ENCODE assay signal across 8 cellular contexts in the genomic region with DNA sequence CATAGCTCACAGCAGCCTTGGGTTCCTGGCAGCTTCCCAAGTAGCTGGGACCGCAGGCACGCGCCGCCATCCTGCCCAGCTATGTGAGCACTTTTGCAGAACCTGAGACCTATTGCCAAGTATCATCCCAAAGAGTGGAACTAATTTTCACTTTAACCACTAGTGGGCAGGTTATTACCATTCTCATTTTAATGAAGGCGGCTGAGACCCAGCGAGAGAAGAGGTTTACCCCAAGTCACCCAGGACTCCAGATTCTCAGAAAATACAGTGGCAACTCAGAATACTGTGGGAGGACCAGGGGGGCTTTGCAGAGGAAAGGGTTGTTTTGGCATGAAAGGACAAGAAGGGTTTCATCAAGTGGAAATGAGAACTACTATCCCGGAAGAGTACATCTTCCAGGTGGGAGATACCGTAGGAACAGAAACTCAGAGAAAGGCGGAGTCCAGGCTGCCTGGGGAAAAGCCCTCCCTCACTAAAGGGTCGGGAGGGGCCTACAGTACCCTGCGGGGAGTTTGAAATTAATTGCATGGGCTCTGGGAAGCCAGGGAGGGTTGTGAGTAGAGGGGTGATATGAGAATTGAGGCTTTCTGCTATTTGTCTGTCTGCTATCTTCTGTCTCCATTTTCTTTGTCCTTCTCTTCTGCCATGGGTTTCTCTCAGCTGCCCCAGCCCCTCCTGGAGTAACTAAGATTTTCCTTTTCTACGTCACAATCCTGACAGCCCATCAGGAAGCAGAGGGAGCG. TPM values are rescaled to one million over a fixed set of nuclear protein-coding genes. Genes with fewer than 3 reads are reported as not detected.
A peak's percentile ranks its signal among the peaks of the same experiment; 100 is the strongest.
DNase-seq lines count a peak whose midpoint lies in the region; ATAC-seq and TF ChIP-seq lines count a peak whose summit lies in the region.

No MANE protein-coding gene starts in this region.

- no peak overlapping the region for H2AFZ ChIP-seq in osteoblast (ENCODE audit: low read length)

- no peaks in the 10 kb centered on the region for H3K79me2 ChIP-seq in osteoblast (ENCODE audit: insufficient read depth, low read length)

- ATAC-seq in GM18861 (IDR thresholded peaks at IDR 0.05; ENCODE audit: unreplicated experiment), result no peak
- no peak for ATAC-seq in GM19452 (IDR thresholded peaks at IDR 0.05; ENCODE audit: unreplicated experiment)

- peak; percentile 80 for TF ChIP-seq CTCF in osteoblast (IDR thresholded peaks at IDR 0.05; ENCODE audit: extremely low read depth, low read depth, low read length)

- no peaks in the 10 kb centered on the region for H3K9me3 ChIP-seq in osteoblast (ENCODE audit: low read depth, low read length)

- DNase-seq in ELF-1 (ENCODE audit: low read depth, low spot score), result peak; percentile 75
- DNase-seq in NOMO-1 (lab: John Stamatoyannopoulos, UW; ENCODE audit: unreplicated experiment in 2 of 2), result peak; percentile 75 to 87
- peak; percentile 15 for DNase-seq in activated effector memory CD4-positive, alpha-beta T cell treated with Interleukin-2 at 50 U/mL for 16 hours
- peak; percentile 79 for DNase-seq in foreskin melanocyte
- peak; percentile 94 for DNase-seq in osteoblast (ENCODE audit: insufficient read length, low spot score, missing footprints)

- TF ChIP-seq RAD21 in Ishikawa (IDR thresholded peaks at IDR 0.05; ENCODE audit: low read depth), result peak; percentile 83

- H3K27ac ChIP-seq in osteoblast (ENCODE audit: low read depth, low read length), result peak overlapping the region; percentile 29

- H3K36me3 ChIP-seq in osteoblast (ENCODE audit: insufficient read depth, low read length), result peaks cover 6% of the 10 kb centered on the region

- peaks cover 5% of the 10 kb centered on the region for H4K20me1 ChIP-seq in osteoblast (ENCODE audit: insufficient read depth, low read length)

- H3K4me3 ChIP-seq in osteoblast (ENCODE audit: insufficient read depth, low read length), result peak overlapping the region; percentile 18

- TF ChIP-seq EP300 in Ishikawa (IDR thresholded peaks at IDR 0.05; ENCODE audit: borderline replicate concordance), result no peak

- H3K27me3 ChIP-seq in osteoblast (ENCODE audit: insufficient read depth, low read length), result peaks cover 11% of the 10 kb centered on the region

- H3K4me2 ChIP-seq in osteoblast (ENCODE audit: insufficient read depth, low read length), result peak overlapping the region; percentile 59

- peaks cover 31% of the 10 kb centered on the region for H3K4me1 ChIP-seq in osteoblast (ENCODE audit: insufficient read depth, low read length)

TF ChIP-seq in Ishikawa, 13 proteins besides CTCF, POLR2A, EP300 and RAD21:
- TF ChIP-seq YY1 (IDR thresholded peaks at IDR 0.05; ENCODE audit: low read depth) (no peak; the same call in 1 of the 2 replicates), TAF1 (IDR thresholded peaks at IDR 0.05; ENCODE audit: low read depth) (no peak), TEAD4 (IDR thresholded peaks at IDR 0.05) (peak; percentile 62), NFIC (IDR thresholded peaks at IDR 0.05) (peak; percentile 80)
- TF ChIP-seq, protein P1, sequence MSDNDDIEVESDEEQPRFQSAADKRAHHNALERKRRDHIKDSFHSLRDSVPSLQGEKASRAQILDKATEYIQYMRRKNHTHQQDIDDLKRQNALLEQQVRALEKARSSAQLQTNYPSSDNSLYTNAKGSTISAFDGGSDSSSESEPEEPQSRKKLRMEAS (IDR thresholded peaks at IDR 0.05), result peak; percentile 34; the same call in 1 of the 2 replicates
TF ChIP-seq in Ishikawa: peak in this region for 3.

RNA-seq across cellular contexts. Expression of a gene that starts 7.2 kb away (rescaled TPM):
- total RNA-seq in osteoblast, result 1.5 and 1.8 TPM in 2 replicates

RNA-seq across cellular contexts. Expression of a gene that starts 31.7 kb away (rescaled TPM):
- 774 and 854 TPM in 2 replicates for total RNA-seq in osteoblast

RNA-seq across cellular contexts. Expression of a gene that starts 47.7 kb away (rescaled TPM):
- total RNA-seq in osteoblast, result 15.0 and 15.2 TPM in 2 replicates

Comparison
In these comparisons a context has a peak if more than half of its experiments do, and no peak if none do; other contexts are left out.
1. DNase-seq: peak in every context shown above with its lines; median percentile 94 in osteoblast; 81 in NOMO-1; 79 in foreskin melanocyte; 75 in ELF-1; 15 in activated effector memory CD4-positive, alpha-beta T cell treated with Interleukin-2 at 50 U/mL for 16 hours.